In the genomic region with DNA sequence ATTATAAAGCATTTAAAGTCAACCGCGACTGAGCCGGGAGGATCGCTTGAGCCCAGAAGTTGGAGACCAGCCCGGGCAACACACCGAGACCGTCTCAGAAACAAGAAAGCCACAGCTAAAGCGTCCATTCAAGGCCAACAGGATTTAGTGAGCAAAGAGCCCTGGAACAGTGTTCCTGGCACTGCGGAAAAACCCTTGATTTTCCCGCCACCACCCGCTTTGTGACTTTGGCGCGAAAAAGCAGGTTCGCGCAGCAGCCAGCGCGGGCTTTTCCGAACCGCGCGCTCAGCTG, we compare ENCODE assay signal across 1 cellular context.
A peak's percentile ranks its signal among the peaks of the same experiment; 100 is the strongest.
TF ChIP-seq lines count a peak whose summit lies in the region.

No MANE protein-coding gene starts in this region.

TF ChIP-seq in K562, 482 proteins besides CTCF, POLR2A, EP300 and RAD21 (continued from another document and continues in another):
- TF ChIP-seq CEBPG (CRISPR knock-in tag; IDR thresholded peaks at IDR 0.05) (peak; percentile 38; the same call in 1 of the 2 replicates), CEBPG (tag; conservative IDR thresholded peaks at IDR 0.05 in 1 of 2, IDR thresholded peaks at IDR 0.05 in 1 of 2) (no peak), ZNF408 (CRISPR knock-in tag; IDR thresholded peaks at IDR 0.05; ENCODE audit: low read depth) (no peak), CBX3 (IDR thresholded peaks at IDR 0.05; ENCODE audit: borderline replicate concordance in 1 of 2, low read length in 2 of 2) (no peak), SRF (CRISPR knock-in tag; IDR thresholded peaks at IDR 0.05) (peak in 1 of 2 experiments; percentile 76; a peak in 1 of 4 replicates), GTF2F1 (IDR thresholded peaks at IDR 0.05; ENCODE audit: low read depth, low read length) (no peak), NR2C2 (CRISPR knock-in tag; IDR thresholded peaks at IDR 0.05) (peak; percentile 85), NR2C2 (tag; IDR thresholded peaks at IDR 0.05) (no peak), MAFK (IDR thresholded peaks at IDR 0.05; ENCODE audit: low read length) (no peak), ZNF174 (CRISPR knock-in tag; IDR thresholded peaks at IDR 0.05) (no peak), NR3C1 (CRISPR knock-in tag; IDR thresholded peaks at IDR 0.05) (peak; percentile 99; the same call in 1 of the 2 replicates), FOXM1 (IDR thresholded peaks at IDR 0.05; ENCODE audit: low read depth) (0 out of 2 replicates have a peak, but pooled peaks have one; percentile 14), FOXM1 (CRISPR knock-in tag; IDR thresholded peaks at IDR 0.05; ENCODE audit: low read depth) (no peak), ZNF347 (CRISPR knock-in tag; IDR thresholded peaks at IDR 0.05; ENCODE audit: low read depth) (no peak), RB1 (IDR thresholded peaks at IDR 0.05; ENCODE audit: low read depth) (peak; percentile 100), GTF3C2 (IDR thresholded peaks at IDR 0.05; ENCODE audit: borderline replicate concordance, extremely low read depth, insufficient read length) (no peak), C11orf30 (IDR thresholded peaks at IDR 0.05; ENCODE audit: low read depth) (no peak), EZH2 (IDR thresholded peaks at IDR 0.05; ENCODE audit: borderline replicate concordance, low read depth, low read length) (no peak), PATZ1 (CRISPR knock-in tag; IDR thresholded peaks at IDR 0.05; ENCODE audit: borderline replicate concordance) (no peak), MTA2 (IDR thresholded peaks at IDR 0.05; ENCODE audit: low read depth) (no peak), TGIF2 (CRISPR knock-in tag; IDR thresholded peaks at IDR 0.05) (no peak), SP2 (IDR thresholded peaks at IDR 0.05; ENCODE audit: extremely low read depth, low read depth, low read length, poor library complexity, severe bottlenecking) (no peak), DIDO1 (tag; IDR thresholded peaks at IDR 0.05; ENCODE audit: low read depth) (no peak), MAZ (CRISPR knock-in tag; conservative IDR thresholded peaks at IDR 0.05 in 1 of 2, IDR thresholded peaks at IDR 0.05 in 1 of 2) (0 out of 4 replicates have a peak, but pooled peaks of 1 of the 2 experiments have one; percentile 91), ZNF436 (CRISPR knock-in tag; IDR thresholded peaks at IDR 0.05) (no peak), ZNF384 (IDR thresholded peaks at IDR 0.05; ENCODE audit: low read depth, low read length) (no peak), SPI1 (IDR thresholded peaks at IDR 0.05; ENCODE audit: borderline replicate concordance, low read depth, low read length) (no peak)
- TF ChIP-seq, protein P1, sequence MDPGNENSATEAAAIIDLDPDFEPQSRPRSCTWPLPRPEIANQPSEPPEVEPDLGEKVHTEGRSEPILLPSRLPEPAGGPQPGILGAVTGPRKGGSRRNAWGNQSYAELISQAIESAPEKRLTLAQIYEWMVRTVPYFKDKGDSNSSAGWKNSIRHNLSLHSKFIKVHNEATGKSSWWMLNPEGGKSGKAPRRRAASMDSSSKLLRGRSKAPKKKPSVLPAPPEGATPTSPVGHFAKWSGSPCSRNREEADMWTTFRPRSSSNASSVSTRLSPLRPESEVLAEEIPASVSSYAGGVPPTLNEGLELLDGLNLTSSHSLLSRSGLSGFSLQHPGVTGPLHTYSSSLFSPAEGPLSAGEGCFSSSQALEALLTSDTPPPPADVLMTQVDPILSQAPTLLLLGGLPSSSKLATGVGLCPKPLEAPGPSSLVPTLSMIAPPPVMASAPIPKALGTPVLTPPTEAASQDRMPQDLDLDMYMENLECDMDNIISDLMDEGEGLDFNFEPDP (CRISPR knock-in tag; IDR thresholded peaks at IDR 0.05): no peak
- TF ChIP-seq, protein P2, sequence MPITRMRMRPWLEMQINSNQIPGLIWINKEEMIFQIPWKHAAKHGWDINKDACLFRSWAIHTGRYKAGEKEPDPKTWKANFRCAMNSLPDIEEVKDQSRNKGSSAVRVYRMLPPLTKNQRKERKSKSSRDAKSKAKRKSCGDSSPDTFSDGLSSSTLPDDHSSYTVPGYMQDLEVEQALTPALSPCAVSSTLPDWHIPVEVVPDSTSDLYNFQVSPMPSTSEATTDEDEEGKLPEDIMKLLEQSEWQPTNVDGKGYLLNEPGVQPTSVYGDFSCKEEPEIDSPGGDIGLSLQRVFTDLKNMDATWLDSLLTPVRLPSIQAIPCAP (CRISPR knock-in tag; IDR thresholded peaks at IDR 0.05; ENCODE audit: borderline replicate concordance): 0 out of 2 replicates have a peak, but pooled peaks have one; percentile 99
- TF ChIP-seq, protein P3, sequence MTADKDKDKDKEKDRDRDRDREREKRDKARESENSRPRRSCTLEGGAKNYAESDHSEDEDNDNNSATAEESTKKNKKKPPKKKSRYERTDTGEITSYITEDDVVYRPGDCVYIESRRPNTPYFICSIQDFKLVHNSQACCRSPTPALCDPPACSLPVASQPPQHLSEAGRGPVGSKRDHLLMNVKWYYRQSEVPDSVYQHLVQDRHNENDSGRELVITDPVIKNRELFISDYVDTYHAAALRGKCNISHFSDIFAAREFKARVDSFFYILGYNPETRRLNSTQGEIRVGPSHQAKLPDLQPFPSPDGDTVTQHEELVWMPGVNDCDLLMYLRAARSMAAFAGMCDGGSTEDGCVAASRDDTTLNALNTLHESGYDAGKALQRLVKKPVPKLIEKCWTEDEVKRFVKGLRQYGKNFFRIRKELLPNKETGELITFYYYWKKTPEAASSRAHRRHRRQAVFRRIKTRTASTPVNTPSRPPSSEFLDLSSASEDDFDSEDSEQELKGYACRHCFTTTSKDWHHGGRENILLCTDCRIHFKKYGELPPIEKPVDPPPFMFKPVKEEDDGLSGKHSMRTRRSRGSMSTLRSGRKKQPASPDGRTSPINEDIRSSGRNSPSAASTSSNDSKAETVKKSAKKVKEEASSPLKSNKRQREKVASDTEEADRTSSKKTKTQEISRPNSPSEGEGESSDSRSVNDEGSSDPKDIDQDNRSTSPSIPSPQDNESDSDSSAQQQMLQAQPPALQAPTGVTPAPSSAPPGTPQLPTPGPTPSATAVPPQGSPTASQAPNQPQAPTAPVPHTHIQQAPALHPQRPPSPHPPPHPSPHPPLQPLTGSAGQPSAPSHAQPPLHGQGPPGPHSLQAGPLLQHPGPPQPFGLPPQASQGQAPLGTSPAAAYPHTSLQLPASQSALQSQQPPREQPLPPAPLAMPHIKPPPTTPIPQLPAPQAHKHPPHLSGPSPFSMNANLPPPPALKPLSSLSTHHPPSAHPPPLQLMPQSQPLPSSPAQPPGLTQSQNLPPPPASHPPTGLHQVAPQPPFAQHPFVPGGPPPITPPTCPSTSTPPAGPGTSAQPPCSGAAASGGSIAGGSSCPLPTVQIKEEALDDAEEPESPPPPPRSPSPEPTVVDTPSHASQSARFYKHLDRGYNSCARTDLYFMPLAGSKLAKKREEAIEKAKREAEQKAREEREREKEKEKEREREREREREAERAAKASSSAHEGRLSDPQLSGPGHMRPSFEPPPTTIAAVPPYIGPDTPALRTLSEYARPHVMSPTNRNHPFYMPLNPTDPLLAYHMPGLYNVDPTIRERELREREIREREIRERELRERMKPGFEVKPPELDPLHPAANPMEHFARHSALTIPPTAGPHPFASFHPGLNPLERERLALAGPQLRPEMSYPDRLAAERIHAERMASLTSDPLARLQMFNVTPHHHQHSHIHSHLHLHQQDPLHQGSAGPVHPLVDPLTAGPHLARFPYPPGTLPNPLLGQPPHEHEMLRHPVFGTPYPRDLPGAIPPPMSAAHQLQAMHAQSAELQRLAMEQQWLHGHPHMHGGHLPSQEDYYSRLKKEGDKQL (CRISPR knock-in tag; IDR thresholded peaks at IDR 0.05; ENCODE audit: borderline replicate concordance): no peak
- TF ChIP-seq, protein P4, sequence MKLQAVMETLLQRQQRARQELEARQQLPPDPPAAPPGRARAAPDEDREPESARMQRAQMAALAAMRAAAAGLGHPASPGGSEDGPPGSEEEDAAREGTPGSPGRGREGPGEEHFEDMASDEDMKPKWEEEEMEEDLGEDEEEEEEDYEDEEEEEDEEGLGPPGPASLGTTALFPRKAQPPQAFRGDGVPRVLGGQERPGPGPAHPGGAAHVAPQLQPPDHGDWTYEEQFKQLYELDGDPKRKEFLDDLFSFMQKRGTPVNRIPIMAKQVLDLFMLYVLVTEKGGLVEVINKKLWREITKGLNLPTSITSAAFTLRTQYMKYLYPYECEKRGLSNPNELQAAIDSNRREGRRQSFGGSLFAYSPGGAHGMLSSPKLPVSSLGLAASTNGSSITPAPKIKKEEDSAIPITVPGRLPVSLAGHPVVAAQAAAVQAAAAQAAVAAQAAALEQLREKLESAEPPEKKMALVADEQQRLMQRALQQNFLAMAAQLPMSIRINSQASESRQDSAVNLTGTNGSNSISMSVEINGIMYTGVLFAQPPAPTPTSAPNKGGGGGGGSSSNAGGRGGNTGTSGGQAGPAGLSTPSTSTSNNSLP (IDR thresholded peaks at IDR 0.05; ENCODE audit: borderline replicate concordance, low read depth, low read length): no peak
- TF ChIP-seq, protein P5, sequence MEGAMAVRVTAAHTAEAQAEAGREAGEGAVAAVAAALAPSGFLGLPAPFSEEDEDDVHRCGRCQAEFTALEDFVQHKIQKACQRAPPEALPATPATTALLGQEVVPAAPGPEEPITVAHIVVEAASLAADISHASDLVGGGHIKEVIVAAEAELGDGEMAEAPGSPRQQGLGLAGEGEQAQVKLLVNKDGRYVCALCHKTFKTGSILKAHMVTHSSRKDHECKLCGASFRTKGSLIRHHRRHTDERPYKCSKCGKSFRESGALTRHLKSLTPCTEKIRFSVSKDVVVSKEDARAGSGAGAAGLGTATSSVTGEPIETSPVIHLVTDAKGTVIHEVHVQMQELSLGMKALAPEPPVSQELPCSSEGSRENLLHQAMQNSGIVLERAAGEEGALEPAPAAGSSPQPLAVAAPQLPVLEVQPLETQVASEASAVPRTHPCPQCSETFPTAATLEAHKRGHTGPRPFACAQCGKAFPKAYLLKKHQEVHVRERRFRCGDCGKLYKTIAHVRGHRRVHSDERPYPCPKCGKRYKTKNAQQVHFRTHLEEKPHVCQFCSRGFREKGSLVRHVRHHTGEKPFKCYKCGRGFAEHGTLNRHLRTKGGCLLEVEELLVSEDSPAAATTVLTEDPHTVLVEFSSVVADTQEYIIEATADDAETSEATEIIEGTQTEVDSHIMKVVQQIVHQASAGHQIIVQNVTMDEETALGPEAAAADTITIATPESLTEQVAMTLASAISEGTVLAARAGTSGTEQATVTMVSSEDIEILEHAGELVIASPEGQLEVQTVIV (CRISPR knock-in tag; IDR thresholded peaks at IDR 0.05; ENCODE audit: borderline replicate concordance): no peak
- TF ChIP-seq, protein P6, sequence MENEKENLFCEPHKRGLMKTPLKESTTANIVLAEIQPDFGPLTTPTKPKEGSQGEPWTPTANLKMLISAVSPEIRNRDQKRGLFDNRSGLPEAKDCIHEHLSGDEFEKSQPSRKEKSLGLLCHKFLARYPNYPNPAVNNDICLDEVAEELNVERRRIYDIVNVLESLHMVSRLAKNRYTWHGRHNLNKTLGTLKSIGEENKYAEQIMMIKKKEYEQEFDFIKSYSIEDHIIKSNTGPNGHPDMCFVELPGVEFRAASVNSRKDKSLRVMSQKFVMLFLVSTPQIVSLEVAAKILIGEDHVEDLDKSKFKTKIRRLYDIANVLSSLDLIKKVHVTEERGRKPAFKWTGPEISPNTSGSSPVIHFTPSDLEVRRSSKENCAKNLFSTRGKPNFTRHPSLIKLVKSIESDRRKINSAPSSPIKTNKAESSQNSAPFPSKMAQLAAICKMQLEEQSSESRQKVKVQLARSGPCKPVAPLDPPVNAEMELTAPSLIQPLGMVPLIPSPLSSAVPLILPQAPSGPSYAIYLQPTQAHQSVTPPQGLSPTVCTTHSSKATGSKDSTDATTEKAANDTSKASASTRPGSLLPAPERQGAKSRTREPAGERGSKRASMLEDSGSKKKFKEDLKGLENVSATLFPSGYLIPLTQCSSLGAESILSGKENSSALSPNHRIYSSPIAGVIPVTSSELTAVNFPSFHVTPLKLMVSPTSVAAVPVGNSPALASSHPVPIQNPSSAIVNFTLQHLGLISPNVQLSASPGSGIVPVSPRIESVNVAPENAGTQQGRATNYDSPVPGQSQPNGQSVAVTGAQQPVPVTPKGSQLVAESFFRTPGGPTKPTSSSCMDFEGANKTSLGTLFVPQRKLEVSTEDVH (IDR thresholded peaks at IDR 0.05; ENCODE audit: low read depth, partially characterized antibody): peak; percentile 99
